ENCODE assay signal across 19 cellular contexts in the genomic region with DNA sequence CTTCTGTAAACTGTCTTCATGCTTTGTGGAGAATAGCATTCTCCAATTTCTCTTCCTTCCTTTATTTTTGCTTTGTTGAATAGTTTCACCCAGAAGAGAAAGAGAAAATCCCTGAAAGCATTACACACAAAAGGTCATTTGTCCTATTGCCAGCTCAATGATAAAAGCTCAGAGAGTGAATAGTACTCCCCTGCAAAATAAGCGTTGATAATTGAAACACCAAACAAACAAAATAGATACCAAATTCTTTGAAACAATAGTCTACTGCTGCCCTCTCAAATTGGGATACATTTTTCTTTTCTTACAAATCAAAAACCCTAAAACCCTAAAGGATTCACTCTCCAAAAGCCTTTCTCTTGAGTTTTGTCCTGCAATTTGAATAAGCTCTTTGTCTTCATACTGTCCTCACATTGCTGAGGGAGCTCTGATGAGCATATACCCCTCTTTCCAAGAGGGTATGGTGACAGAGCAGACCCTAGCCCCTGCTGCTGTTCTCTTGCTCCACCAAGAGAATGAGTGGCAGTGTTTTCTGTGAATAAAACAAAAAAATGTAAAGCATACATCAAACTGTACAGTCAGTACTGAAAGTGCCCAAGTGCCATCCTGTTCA.
"Had no signal": no experiment of that assay in that cellular context is flagged by ENCODE, and none has a peak within 500 bp of the region (broad histone marks: within the 10 kb centered on the region; RNA-seq: fewer than 3 reads in every experiment).

No MANE protein-coding gene starts in this region.

- DNase-seq: activated CD4-positive, alpha-beta T cell treated with anti-CD3 and anti-CD28 coated beads, Interleukin-2, amount 50 U/mL, for 1 hour; activated CD4-positive, CD25-positive, alpha-beta regulatory T cell treated with anti-CD3 and anti-CD28 coated beads, Interleukin-2, amount 50 U/mL, for 72 hours; activated CD8-positive, alpha-beta memory T cell treated with anti-CD3 and anti-CD28 coated beads, Interleukin-2, amount 50 U/mL, for 48 hours; activated effector memory CD4-positive, alpha-beta T cell treated with anti-CD3 and anti-CD28 coated beads, Interleukin-2, amount 50 U/mL, for 16 hours; activated naive CD4-positive, alpha-beta T cell treated with anti-CD3 and anti-CD28 coated beads, Interleukin-2, amount 50 U/mL, for 16 hours; activated T-cell treated with anti-CD3 and anti-CD28 coated beads, Interleukin-2, amount 50 U/mL, for 48 hours; aorta; brain microvascular endothelial cell; colonic mucosa; left cardiac atrium; right cardiac atrium; stimulated activated CD4-positive, alpha-beta T cell treated with anti-CD3 and anti-CD28 coated beads, Interleukin-2, amount 100 ng/mL, for 24 hours; stimulated activated naive CD8-positive, alpha-beta T cell treated with anti-CD3 and anti-CD28 coated beads, Interleukin-15, Interleukin-2, amounts not matched to agents 100 U/mL and 50 U/mL, for 24 hours; T-helper 17 cell had no signal

- H3K36me3 ChIP-seq: brain microvascular endothelial cell, colonic mucosa, gastroesophageal sphincter, prostate gland, suprapubic skin had no signal

- H3K4me1 ChIP-seq: colonic mucosa, gastroesophageal sphincter, prostate gland, suprapubic skin had no signal

- ATAC-seq: gastroesophageal sphincter; left cardiac atrium; natural killer cell treated with Interleukin-12 subunit alpha and Interleukin-12 subunit beta and Interleukin-15 and Interleukin-18, amount 100 ng/mL, for 72 hours; right cardiac atrium; stimulated activated naive CD8-positive, alpha-beta T cell treated with anti-CD3 and anti-CD28 coated beads, Interleukin-15, Interleukin-2, amounts not matched to agents 100 U/mL and 50 U/mL, for 24 hours; T-helper 17 cell had no signal

- H3K27ac ChIP-seq: brain microvascular endothelial cell, colonic mucosa, gastroesophageal sphincter, prostate gland, suprapubic skin, VCaP had no signal

- H3K9me3 ChIP-seq: colonic mucosa, gastroesophageal sphincter, prostate gland, suprapubic skin had no signal

- H3K4me3 ChIP-seq: colonic mucosa, gastroesophageal sphincter, prostate gland, suprapubic skin had no signal

- H3K27me3 ChIP-seq: brain microvascular endothelial cell, colonic mucosa, gastroesophageal sphincter, suprapubic skin had no signal
